12 cellular contexts compared by ENCODE assay signal in the genomic region with DNA sequence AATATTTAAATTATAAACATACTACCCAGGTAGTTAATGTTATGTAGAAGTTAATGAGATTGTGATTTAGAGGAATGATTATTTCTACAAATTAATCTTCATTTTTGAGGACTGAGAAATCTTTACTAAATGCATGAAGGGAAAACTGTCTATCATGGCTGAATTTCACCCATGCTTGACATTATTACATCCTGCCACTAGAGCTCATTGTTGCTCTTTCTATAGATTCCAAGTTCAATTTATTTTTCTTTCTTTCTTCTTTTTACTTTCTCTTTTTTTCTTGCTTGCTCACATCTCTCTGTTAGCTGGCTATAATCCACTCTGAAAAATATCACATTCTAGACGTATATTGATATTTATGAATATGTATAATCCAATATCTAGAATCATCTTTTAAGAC.
DNase-seq lines count a peak whose midpoint lies in the region; FAIRE-seq and TF ChIP-seq lines count a peak whose summit lies in the region.
"Had no signal": no experiment of that assay in that cellular context is flagged by ENCODE, and none has a peak within 500 bp of the region (broad histone marks: within the 10 kb centered on the region; RNA-seq: fewer than 3 reads in every experiment).

No MANE protein-coding gene starts in this region.

- DNase-seq in ELR (ENCODE audit: low read depth) (peak; percentile 39), NAMALWA (ENCODE audit: low spot score) (peak; percentile 23), SW480 (ENCODE audit: low spot score) (peak; percentile 12), kidney epithelial cell (ENCODE audit: low read depth) (no peak), GM12892 (ENCODE audit: insufficient read length) (no peak), NCI-H2029 (lab: John Stamatoyannopoulos, UW) (no peak), AG08395 (ENCODE audit: low spot score) (no peak), RPMI8226 (no peak)
- DNase-seq: activated effector memory CD4-positive, alpha-beta T cell treated with Interleukin-2 at 50 U/mL for 16 hours; DMS79 had no signal

- no peak for FAIRE-seq in GM12892 (lab: Jason Lieb, UNC)
- FAIRE-seq: H54 had no signal

- no peak for TF ChIP-seq POLR2A in GM12892 (IDR thresholded peaks at IDR 0.05; ENCODE audit: low read depth, low read length)

- H3K27me3 ChIP-seq in kidney epithelial cell (ENCODE audit: control insufficient read depth, insufficient read depth, low read length), result no peaks in the 10 kb centered on the region

- no peaks in the 10 kb centered on the region for H3K36me3 ChIP-seq in kidney epithelial cell (ENCODE audit: control insufficient read depth, insufficient read depth, low read length)

- no peak overlapping the region for H3K4me3 ChIP-seq in kidney epithelial cell (ENCODE audit: low read depth, low read length)
- H3K4me3 ChIP-seq: coronary artery had no signal

- TF ChIP-seq CTCF in kidney epithelial cell (IDR thresholded peaks at IDR 0.05; ENCODE audit: insufficient read depth, low read length, poor library complexity, severe bottlenecking), result peak; percentile 36

Comparison
In these comparisons a context has a peak if more than half of its experiments do, and no peak if none do; other contexts are left out.
1. DNase-seq: peak in ELR (single experiment), NAMALWA (single experiment) and SW480 (single experiment); none in kidney epithelial cell (single experiment), GM12892 (single experiment), NCI-H2029 (single experiment), AG08395 (single experiment) and RPMI8226 (single experiment).